ENCODE assay signal across 14 cellular contexts in genomic region chrX:106220177-106220576, GRCh38. TPM values are rescaled to one million over a fixed set of nuclear protein-coding genes. Genes with fewer than 3 reads are reported as not detected.
DNase-seq lines count a peak whose midpoint lies in the region; ATAC-seq and TF ChIP-seq lines count a peak whose summit lies in the region.
"Had no signal": no experiment of that assay in that cellular context is flagged by ENCODE, and none has a peak within 500 bp of the region (broad histone marks: within the 10 kb centered on the region; RNA-seq: fewer than 3 reads in every experiment).

No MANE protein-coding gene starts in this region.

- H2BK120ac ChIP-seq in mesendoderm (ENCODE audit: low read depth, low read length): no peak overlapping the region

- no peak for ATAC-seq in HG03196 (IDR thresholded peaks at IDR 0.05; ENCODE audit: unreplicated experiment)
- ATAC-seq: CD8-positive, alpha-beta T cell; T-helper 17 cell had no signal

- H3K79me2 ChIP-seq in KMS-11 (ENCODE audit: insufficient read depth, low read depth) (no peaks in the 10 kb centered on the region), mesendoderm (ENCODE audit: control insufficient read depth, insufficient read depth, low read length) (no peaks in the 10 kb centered on the region)

- H3K27ac ChIP-seq in KMS-11: no peak overlapping the region
- no peak overlapping the region for H3K27ac ChIP-seq in brain microvascular endothelial cell
- H3K27ac ChIP-seq in mesendoderm (ENCODE audit: low read depth, low read length): no peak overlapping the region
- H3K27ac ChIP-seq in tibial nerve: no peak overlapping the region
- H3K27ac ChIP-seq: epithelial cell of prostate had no signal

- no peak overlapping the region for H3K4ac ChIP-seq in mesendoderm (ENCODE audit: low read depth, low read length)

- whole genome bisulfite sequencing in mesendoderm (ENCODE audit: extremely low coverage, insufficient coverage, low lambda C conversion rate): no CpG with 5 or more reads among the region's 2 CpGs
- WGBS in tibial nerve, 2 donors: 38 to 49% methylated on average over 2 of the region's 2 CpGs

- in situ Hi-C loops in brain microvascular endothelial cell (cut with HindIII; ENCODE audit: low pct_ligation_motif_present, low sequenced_read_pairs): no loop called here

- no peak overlapping the region for H4K5ac ChIP-seq in mesendoderm (ENCODE audit: low read length)

- no peak overlapping the region for H3K4me2 ChIP-seq in KMS-11
- H3K4me2 ChIP-seq in mesendoderm (ENCODE audit: low read length): no peak overlapping the region

- no peak for TF ChIP-seq POLR2A in tibial nerve (IDR thresholded peaks at IDR 0.05)

- POLR2A ChIA-PET in BJ (lab: Charles Lee): no interaction called here

- no peak overlapping the region for H3K23ac ChIP-seq in mesendoderm (ENCODE audit: low read length)

- H2AFZ ChIP-seq in KMS-11 (ENCODE audit: low read depth): no peak overlapping the region

- no peak overlapping the region for H3K18ac ChIP-seq in mesendoderm (ENCODE audit: low read length)

- H3K36me3 ChIP-seq in BJ (ENCODE audit: control insufficient read depth, insufficient read depth, low read length): no peaks in the 10 kb centered on the region
- H3K36me3 ChIP-seq in KMS-11 (ENCODE audit: insufficient read depth): no peaks in the 10 kb centered on the region
- no peaks in the 10 kb centered on the region for H3K36me3 ChIP-seq in brain microvascular endothelial cell (replicated peaks)
- no peaks in the 10 kb centered on the region for H3K36me3 ChIP-seq in mesendoderm (ENCODE audit: control insufficient read depth, insufficient read depth, low read length)
- no peaks in the 10 kb centered on the region for H3K36me3 ChIP-seq in tibial nerve

- H2AK5ac ChIP-seq in mesendoderm (ENCODE audit: low read length): no peak overlapping the region

- H3K27me3 ChIP-seq in BJ (ENCODE audit: control insufficient read depth, insufficient read depth, low read length) (no peaks in the 10 kb centered on the region), KMS-11 (ENCODE audit: insufficient read depth, low read depth) (no peaks in the 10 kb centered on the region), brain microvascular endothelial cell (replicated peaks) (no peaks in the 10 kb centered on the region), mesendoderm (ENCODE audit: insufficient read depth, low read length, poor library complexity) (no peaks in the 10 kb centered on the region), tibial nerve (no peaks in the 10 kb centered on the region)

- no peak overlapping the region for H3K56ac ChIP-seq in mesendoderm (ENCODE audit: low read length)

- no peaks in the 10 kb centered on the region for H3K4me1 ChIP-seq in KMS-11 (ENCODE audit: low read depth, poor library complexity, severe bottlenecking)
- H3K4me1 ChIP-seq in mesendoderm (ENCODE audit: control insufficient read depth, low read depth, low read length): no peaks in the 10 kb centered on the region
- H3K4me1 ChIP-seq in tibial nerve: no peaks in the 10 kb centered on the region

- no peak for TF ChIP-seq EP300 in tibial nerve (IDR thresholded peaks at IDR 0.05)

- H4K20me1 ChIP-seq in KMS-11 (ENCODE audit: insufficient read depth): no peaks in the 10 kb centered on the region

- H2BK15ac ChIP-seq in mesendoderm (replicated peaks; ENCODE audit: low read depth): no peak overlapping the region

- H3K79me1 ChIP-seq in mesendoderm (ENCODE audit: low read length): no peaks in the 10 kb centered on the region

- TF ChIP-seq CTCF in BJ (IDR thresholded peaks at IDR 0.05; ENCODE audit: insufficient read depth, low read depth, low read length) (peak; percentile 16; the same call in 1 of the 2 replicates), KMS-11 (conservative IDR thresholded peaks at IDR 0.05; ENCODE audit: low read depth, low read length) (peak; percentile 35; the same call in 1 of the 2 replicates), brain microvascular endothelial cell (IDR thresholded peaks at IDR 0.05; ENCODE audit: low read depth, low read length, missing control alignments) (peak; percentile 42), tibial nerve (IDR thresholded peaks at IDR 0.05) (peak in 1 of 5 experiments; percentile 0)

- H4K8ac ChIP-seq in mesendoderm (ENCODE audit: low read depth, low read length): no peak overlapping the region

- DNase-seq in BJ (ENCODE audit: low read depth): no peak
- DNase-seq in brain microvascular endothelial cell: no peak
- DNase-seq in mesendoderm: peak; percentile 2
- no peak for DNase-seq in tibial nerve (ENCODE audit: low spot score in 2 of 2)
- no peak for DNase-seq in activated naive CD4-positive, alpha-beta T cell treated with anti-CD3 and anti-CD28 coated beads, Interleukin-2, amount 50 U/mL, for 16 hours
- no peak for DNase-seq in activated gamma-delta T cell (lab: John Stamatoyannopoulos, UW)
- DNase-seq: CD8-positive, alpha-beta T cell; immature natural killer cell; NCI-H1092 treated with DMSO at 0.1 percent for 48 hours; T-helper 17 cell had no signal

- H3K9me3 ChIP-seq in tibial nerve: no peaks in the 10 kb centered on the region

- H3K9ac ChIP-seq in KMS-11: no peak overlapping the region
- no peak overlapping the region for H3K9ac ChIP-seq in mesendoderm (ENCODE audit: low read length)

- CTCF ChIA-PET in BJ (lab: Yijun Ruan, JAX): no interaction called here

- H2BK5ac ChIP-seq in mesendoderm (ENCODE audit: low read length): no peak overlapping the region

- H3K4me3 ChIP-seq in BJ (ENCODE audit: low read depth, low read length): no peak overlapping the region
- no peak overlapping the region for H3K4me3 ChIP-seq in KMS-11 (IDR thresholded peaks at IDR 0.05; ENCODE audit: insufficient read depth, low read depth, low read length)
- H3K4me3 ChIP-seq in brain microvascular endothelial cell (ENCODE audit: low read depth, low read length): no peak overlapping the region
- H3K4me3 ChIP-seq in mesendoderm (ENCODE audit: low read length): no peak overlapping the region
- no peak overlapping the region for H3K4me3 ChIP-seq in tibial nerve

RNA-seq across cellular contexts. Expression of gene PWWP3B, which starts 52.1 kb away (rescaled TPM):
- not detected in 2 replicates for polyA plus RNA-seq in BJ (2011; rRNA removed)
- polyA minus RNA-seq in BJ (2011; rRNA and poly(A)+ RNA removed): not detected in 2 replicates
- 0.46 TPM for polyA plus RNA-seq in mesendoderm (2013, experiment 1 of 2)
- 0.46 TPM for polyA plus RNA-seq in mesendoderm (2013, experiment 2 of 2)
- 10 to 100 TPM; 11.4 to 20.2 (median 17.0) TPM for total RNA-seq in tibial nerve
- total RNA-seq: activated CD8-positive, alpha-beta memory T cell treated with anti-CD3 and anti-CD28 coated beads for 36 hours; CD8-positive, alpha-beta T cell; T-helper 17 cell had no signal
- polyA plus RNA-seq: immature natural killer cell had no signal
